18 cellular contexts compared by ENCODE assay signal in the genomic region with DNA sequence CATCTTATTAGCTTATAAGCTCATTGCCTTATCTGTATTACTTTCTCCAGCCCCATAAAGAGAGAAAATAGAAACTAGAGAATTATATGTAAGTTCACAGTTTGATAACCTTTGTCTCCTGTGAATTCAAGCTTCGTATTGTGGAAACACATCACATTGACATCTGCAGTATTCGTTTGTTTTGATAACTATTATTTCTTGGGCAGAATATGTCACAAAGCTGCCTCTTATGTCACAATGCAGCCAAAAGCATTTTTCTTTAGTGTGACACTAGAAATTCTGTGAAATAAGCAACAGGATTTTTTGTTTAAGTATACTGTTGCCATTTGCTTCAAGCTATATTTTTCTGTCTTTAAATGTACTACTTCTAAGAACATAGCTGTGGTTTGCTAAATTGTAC.
A peak's percentile ranks its signal among the peaks of the same experiment; 100 is the strongest.
DNase-seq lines count a peak whose midpoint lies in the region; ATAC-seq lines count a peak whose summit lies in the region.
"Had no signal": no experiment of that assay in that cellular context is flagged by ENCODE, and none has a peak within 500 bp of the region (broad histone marks: within the 10 kb centered on the region; RNA-seq: fewer than 3 reads in every experiment).

No MANE protein-coding gene starts in this region.

- H3K18ac ChIP-seq in mesenchymal stem cell (ENCODE audit: low read depth in 1 of 2, low read length in 2 of 2), result no peak overlapping the region

- no CpG with 5 or more reads among the region's 2 CpGs for WGBS in mesenchymal stem cell

- H2BK120ac ChIP-seq in mesenchymal stem cell (ENCODE audit: low read depth, low read length), result no peak overlapping the region

- H3K36me3 ChIP-seq in adipocyte (ENCODE audit: control insufficient read depth, insufficient read depth, low read length, severe bottlenecking) (no peaks in the 10 kb centered on the region), mesenchymal stem cell (ENCODE audit: control insufficient read depth in 1 of 2, insufficient read depth in 2 of 2, low read depth in 1 of 2, low read length in 2 of 2) (no peaks in the 10 kb centered on the region)
- H3K36me3 ChIP-seq: BE2C, HAP-1 had no signal

- no peaks in the 10 kb centered on the region for H3K79me1 ChIP-seq in mesenchymal stem cell (replicated peaks; ENCODE audit: low read length, poor library complexity, severe bottlenecking)

- H3K9me3 ChIP-seq in adipocyte (ENCODE audit: control insufficient read depth, low read length) (no peaks in the 10 kb centered on the region), mesenchymal stem cell (ENCODE audit: control insufficient read depth, low read length) (no peaks in the 10 kb centered on the region)
- H3K9me3 ChIP-seq: BE2C, HAP-1 had no signal

- H3K4me2 ChIP-seq in mesenchymal stem cell (ENCODE audit: low read length, poor library complexity, severe bottlenecking), result no peak overlapping the region

- no peak overlapping the region for H2AK5ac ChIP-seq in mesenchymal stem cell (ENCODE audit: low read length, severe bottlenecking)

- H3K27ac ChIP-seq in mesenchymal stem cell (ENCODE audit: low read length, poor library complexity, severe bottlenecking), result no peak overlapping the region
- H3K27ac ChIP-seq: GM23248 had no signal

- H4K91ac ChIP-seq in mesenchymal stem cell (ENCODE audit: low read length), result no peak overlapping the region

- no peak overlapping the region for H3K9ac ChIP-seq in adipocyte (ENCODE audit: low read length)
- no peak overlapping the region for H3K9ac ChIP-seq in mesenchymal stem cell (ENCODE audit: low read length)
- H3K9ac ChIP-seq: GM23248 had no signal

- DNase-seq in NCI-H146 treated with DMSO at 0.1 percent for 48 hours (lab: John Stamatoyannopoulos, UW; ENCODE audit: unreplicated experiment) (peak; percentile 30), adipocyte (ENCODE audit: low read depth) (peak; percentile 30), mesenchymal stem cell (peak; percentile 2), NCI-H82 treated with DMSO at 0.1 percent for 48 hours (lab: John Stamatoyannopoulos, UW; ENCODE audit: unreplicated experiment) (no peak)
- DNase-seq in stimulated activated naive CD8-positive, alpha-beta T cell treated with anti-CD3 and anti-CD28 coated beads, Interleukin-15, Interleukin-2, amounts not matched to agents 100 U/mL and 50 U/mL, for 24 hours, result no peak
- DNase-seq: ACHN; CD4-positive, CD25-positive, alpha-beta regulatory T cell; CD8-positive, alpha-beta memory T cell; COR-L47; DMS 273 treated with DMSO at 0.1 percent for 48 hours; DMS53; DND-41; EL; GM23248 had no signal

- H3K14ac ChIP-seq in mesenchymal stem cell (ENCODE audit: low read length in 2 of 2), result no peak overlapping the region

- H3K4me3 ChIP-seq in adipocyte (ENCODE audit: low read length) (no peak overlapping the region), mesenchymal stem cell (ENCODE audit: insufficient read depth in 1 of 2, low read depth in 1 of 2, low read length in 2 of 2) (no peak overlapping the region)
- H3K4me3 ChIP-seq: GM23248, HAP-1 had no signal

- H2BK12ac ChIP-seq in mesenchymal stem cell (ENCODE audit: low read length in 2 of 2), result no peak overlapping the region

- H2BK15ac ChIP-seq in mesenchymal stem cell (ENCODE audit: low read depth, poor library complexity, severe bottlenecking), result no peak overlapping the region

- no peak overlapping the region for H2BK5ac ChIP-seq in mesenchymal stem cell (ENCODE audit: low read depth, low read length, poor library complexity, severe bottlenecking)

- no peak overlapping the region for H3K4ac ChIP-seq in mesenchymal stem cell (ENCODE audit: low read depth in 1 of 2, low read length in 2 of 2)

- no peak overlapping the region for H3K23ac ChIP-seq in mesenchymal stem cell (ENCODE audit: low read length in 2 of 2)

- no peak overlapping the region for H2AFZ ChIP-seq in mesenchymal stem cell (ENCODE audit: low read depth, low read length)
- H2AFZ ChIP-seq: GM23248 had no signal

- H4K8ac ChIP-seq in mesenchymal stem cell (ENCODE audit: low read length), result no peak overlapping the region

- H3K4me1 ChIP-seq in adipocyte (ENCODE audit: control insufficient read depth, insufficient read depth, low read length), result peaks cover 8% of the 10 kb centered on the region
- H3K4me1 ChIP-seq in mesenchymal stem cell (ENCODE audit: control insufficient read depth, insufficient read depth, low read depth, low read length), result no peaks in the 10 kb centered on the region
- H3K4me1 ChIP-seq: HAP-1 had no signal

- ATAC-seq in stimulated activated naive CD8-positive, alpha-beta T cell treated with anti-CD3 and anti-CD28 coated beads, Interleukin-15, Interleukin-2, amounts not matched to agents 100 U/mL and 50 U/mL, for 24 hours, result no peak
- ATAC-seq in GM19397 (IDR thresholded peaks at IDR 0.05; ENCODE audit: unreplicated experiment), result no peak
- ATAC-seq: HepG2 had no signal

- no peaks in the 10 kb centered on the region for H3K27me3 ChIP-seq in adipocyte (replicated peaks; ENCODE audit: control insufficient read depth, insufficient read depth, low read length)
- H3K27me3 ChIP-seq in mesenchymal stem cell (ENCODE audit: control insufficient read depth in 1 of 2, insufficient read depth in 1 of 2, low read length in 2 of 2), result no peaks in the 10 kb centered on the region
- H3K27me3 ChIP-seq: BE2C had no signal

Comparison
In these comparisons a context has a peak if more than half of its experiments do, and no peak if none do; other contexts are left out.
1. DNase-seq: peak in NCI-H146 treated with DMSO at 0.1 percent for 48 hours (single experiment), adipocyte (single experiment) and mesenchymal stem cell (single experiment); none in stimulated activated naive CD8-positive, alpha-beta T cell treated with anti-CD3 and anti-CD28 coated beads, Interleukin-15, Interleukin-2, amounts not matched to agents 100 U/mL and 50 U/mL, for 24 hours (single experiment) and NCI-H82 treated with DMSO at 0.1 percent for 48 hours (single experiment).